In the genomic region with DNA sequence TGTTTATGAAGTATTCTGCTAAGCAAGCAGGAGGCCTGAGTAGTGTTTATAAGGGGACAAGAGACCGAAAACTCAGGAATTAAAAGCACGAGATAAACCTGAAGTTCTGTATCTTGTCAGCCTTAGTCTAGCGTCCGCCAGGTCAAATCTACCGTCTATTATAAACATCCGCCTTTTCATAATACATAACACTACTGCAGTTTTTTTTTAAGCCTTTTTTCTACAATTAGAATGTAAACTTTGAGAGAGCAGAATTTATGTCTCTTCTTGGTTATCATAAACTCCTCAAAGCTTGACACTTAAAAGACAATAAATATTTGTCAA, we compare ENCODE assay signal across 12 cellular contexts.
DNase-seq lines count a peak whose midpoint lies in the region; ATAC-seq, FAIRE-seq and TF ChIP-seq lines count a peak whose summit lies in the region.
"Had no signal": no experiment of that assay in that cellular context is flagged by ENCODE, and none has a peak within 500 bp of the region (broad histone marks: within the 10 kb centered on the region; RNA-seq: fewer than 3 reads in every experiment).

No MANE protein-coding gene starts in this region.

- no peak for TF ChIP-seq CTCF in VCaP (conservative IDR thresholded peaks at IDR 0.05)

- H3K27me3 Mint-ChIP-seq in naive thymus-derived CD8-positive, alpha-beta T cell, result no peaks in the 10 kb centered on the region
- H3K27me3 Mint-ChIP-seq: stimulated activated naive CD8-positive, alpha-beta T cell treated with anti-CD3 and anti-CD28 coated beads, Interleukin-15, amount 100 ng/mL, for 72 hours had no signal

- H3K27ac ChIP-seq in VCaP, result peak overlapping the region; percentile 58
- H3K27ac ChIP-seq: HL-60 had no signal

- H3K4me3 Mint-ChIP-seq in naive thymus-derived CD8-positive, alpha-beta T cell, result peak overlapping the region in 4 of 10 donors; percentile 23 to 57 (median 41)

- peaks cover 8 to 13% (median 10%) of the 10 kb centered on the region in 4 donors for H3K4me1 Mint-ChIP-seq in naive thymus-derived CD8-positive, alpha-beta T cell

- H3K36me3 Mint-ChIP-seq in naive thymus-derived CD8-positive, alpha-beta T cell, result no peaks in the 10 kb centered on the region

- ATAC-seq in GM18511 (IDR thresholded peaks at IDR 0.05; ENCODE audit: unreplicated experiment) (peak; percentile 15), GM21786 (IDR thresholded peaks at IDR 0.05; ENCODE audit: unreplicated experiment) (peak; percentile 13)
- ATAC-seq in naive thymus-derived CD8-positive, alpha-beta T cell, result no peak

- FAIRE-seq in H54 (lab: Jason Lieb, UNC), result no peak

- peak overlapping the region in 6 of 10 donors; percentile 11 to 91 (median 36) for H3K27ac Mint-ChIP-seq in naive thymus-derived CD8-positive, alpha-beta T cell

- DNase-seq in naive thymus-derived CD8-positive, alpha-beta T cell, result no peak
- DNase-seq in H54 (ENCODE audit: insufficient read length, low spot score) (no peak), germinal center (ENCODE audit: low spot score) (no peak)
- no peak for DNase-seq in stimulated activated CD4-positive, alpha-beta T cell treated with anti-CD3 and anti-CD28 coated beads, Interleukin-2, amount 100 ng/mL, for 48 hours
- DNase-seq: DMS 273 treated with DMSO at 0.1 percent for 48 hours; HCEC 1CT; stimulated activated CD4-positive, alpha-beta T cell treated with anti-CD3 and anti-CD28 coated beads, Interleukin-1b, Interleukin-23, amount 100 ng/mL, for 48 hours; stimulated activated naive CD8-positive, alpha-beta T cell treated with anti-CD3 and anti-CD28 coated beads, Interleukin-15, amount 100 ng/mL, for 72 hours had no signal

- TF ChIP-seq POLR2A in H54 (IDR thresholded peaks at IDR 0.05; ENCODE audit: low read depth, low read length), result no peak

- no peaks in the 10 kb centered on the region for H3K9me3 Mint-ChIP-seq in naive thymus-derived CD8-positive, alpha-beta T cell
- H3K9me3 Mint-ChIP-seq: stimulated activated naive CD8-positive, alpha-beta T cell treated with anti-CD3 and anti-CD28 coated beads, Interleukin-15, amount 100 ng/mL, for 72 hours had no signal

- POLR2A ChIA-PET in naive thymus-derived CD8-positive, alpha-beta T cell (lab: Charles Lee), result interaction anchor here (0.7 kb wide), 1 partner anchor 281 kb away, joined by 5 read pairs; no protein-coding TSS in a partner anchor

Comparison
In these comparisons a context has a peak if more than half of its experiments do, and no peak if none do; other contexts are left out.
1. ATAC-seq: peak in GM18511 (single experiment) and GM21786 (single experiment); none in naive thymus-derived CD8-positive, alpha-beta T cell (0 of 2).